8 cellular contexts compared by ENCODE assay signal in genomic region chr13:40770934-40771618, GRCh38. TPM values are rescaled to one million over a fixed set of nuclear protein-coding genes. Genes with fewer than 3 reads are reported as not detected.
DNase-seq lines count a peak whose midpoint lies in the region; ATAC-seq and TF ChIP-seq lines count a peak whose summit lies in the region.

Gene MRPS31, minus strand, starts transcription at chr13:40771190. Its CDS starts 54 bp downstream, at chr13:40771136.

- no peaks in the 10 kb centered on the region for H3K27me3 Mint-ChIP-seq in activated T-cell treated with anti-CD3 and anti-CD28 coated beads, Interleukin-2, amount 50 U/mL, for 24 hours

- H3K9me3 ChIP-seq in esophagus (ENCODE audit: control insufficient read depth in 2 of 2, insufficient read depth in 1 of 2, low read depth in 1 of 2, low read length in 1 of 2) (no peaks in the 10 kb centered on the region), muscle layer of colon (ENCODE audit: low read length) (no peaks in the 10 kb centered on the region)

- in situ Hi-C loops in KBM-7 (cut with MboI; ENCODE audit: low pct_unique_long_range_greater_than_20kb, low sequenced_read_pairs): no loop called here

- peak within 1 kb of the TSS; percentile 79 for H3K9ac ChIP-seq in muscle layer of colon (ENCODE audit: low read length)

- peaks cover 47% of the 10 kb centered on the region for H3K4me1 Mint-ChIP-seq in activated T-cell treated with anti-CD3 and anti-CD28 coated beads, Interleukin-2, amount 50 U/mL, for 24 hours (ENCODE audit: low read depth)

- H3K4me3 Mint-ChIP-seq in activated T-cell treated with anti-CD3 and anti-CD28 coated beads, Interleukin-2, amount 50 U/mL, for 24 hours: peak within 1 kb of the TSS; percentile 97

- peak within 1 kb of the TSS; percentile 73 to 95 for H3K4me3 ChIP-seq in esophagus (ENCODE audit: low read depth in 1 of 2, low read length in 2 of 2)
- peak within 1 kb of the TSS; percentile 57 to 93 for H3K4me3 ChIP-seq in muscle layer of colon (ENCODE audit: low read depth in 1 of 2, low read length in 2 of 2)

- H3K9me3 Mint-ChIP-seq in activated T-cell treated with anti-CD3 and anti-CD28 coated beads, Interleukin-2, amount 50 U/mL, for 24 hours: no peaks in the 10 kb centered on the region

- H3K27ac ChIP-seq in esophagus (ENCODE audit: low read depth in 2 of 2, low read length in 1 of 2): peak within 1 kb of the TSS; percentile 90 to 97
- H3K27ac ChIP-seq in muscle layer of colon (ENCODE audit: low read depth, low read length): peak within 1 kb of the TSS; percentile 59

- 0% methylated on average over 52 of the region's 52 CpGs for WGBS in esophagus, 2 donors

- H3K4me1 ChIP-seq in esophagus (ENCODE audit: control insufficient read depth in 2 of 2, insufficient read depth in 2 of 2, low read length in 1 of 2) (no peaks in the 10 kb centered on the region), muscle layer of colon (ENCODE audit: insufficient read depth, low read length) (no peaks in the 10 kb centered on the region)

- peak within 1 kb of the TSS; percentile 98 for H3K27ac Mint-ChIP-seq in activated T-cell treated with anti-CD3 and anti-CD28 coated beads, Interleukin-2, amount 50 U/mL, for 24 hours

- peak; percentile 92 for DNase-seq in DMS153 treated with DMSO at 0.1 percent for 48 hours (lab: John Stamatoyannopoulos, UW; ENCODE audit: unreplicated experiment)
- peak; percentile 97 for DNase-seq in KBM-7
- DNase-seq in activated T-cell treated with anti-CD3 and anti-CD28 coated beads, Interleukin-2, amount 50 U/mL, for 24 hours: peak; percentile 98
- DNase-seq in stimulated activated CD8-positive, alpha-beta memory T cell treated with anti-CD3 and anti-CD28 coated beads, Interleukin-7, amount 100 ng/mL, for 24 hours (ENCODE audit: low read depth): peak; percentile 89

- no peaks in the 10 kb centered on the region for H3K27me3 ChIP-seq in esophagus (ENCODE audit: control insufficient read depth in 1 of 2, insufficient read depth in 2 of 2, low read length in 2 of 2)
- H3K27me3 ChIP-seq in muscle layer of colon (ENCODE audit: control insufficient read depth in 1 of 2, insufficient read depth in 2 of 2, low read length in 2 of 2): no peaks in the 10 kb centered on the region

- ATAC-seq in GM21717 (IDR thresholded peaks at IDR 0.05; ENCODE audit: unreplicated experiment): peak; percentile 94

- H3K36me3 ChIP-seq in esophagus (ENCODE audit: control insufficient read depth in 2 of 2, insufficient read depth in 2 of 2, low read length in 1 of 2): no peaks in the 10 kb centered on the region
- no peaks in the 10 kb centered on the region for H3K36me3 ChIP-seq in muscle layer of colon (ENCODE audit: insufficient read depth, low read length)

- H3K36me3 Mint-ChIP-seq in activated T-cell treated with anti-CD3 and anti-CD28 coated beads, Interleukin-2, amount 50 U/mL, for 24 hours (ENCODE audit: low read depth): peaks cover 30% of the 10 kb centered on the region

TF ChIP-seq in PFSK-1, 5 proteins besides CTCF, POLR2A, EP300 and RAD21:
- TF ChIP-seq TAF1 (IDR thresholded peaks at IDR 0.05; ENCODE audit: borderline replicate concordance, insufficient read depth, low read length) (peak; percentile 74; the same call in 1 of the 2 replicates), SIN3A (IDR thresholded peaks at IDR 0.05; ENCODE audit: borderline replicate concordance, insufficient read depth, low read length) (no peak), REST (IDR thresholded peaks at IDR 0.05; ENCODE audit: insufficient read depth in 1 of 2, low read depth in 2 of 2, low read length in 2 of 2) (no peak), POLR2AphosphoS5 (IDR thresholded peaks at IDR 0.05; ENCODE audit: low read depth, low read length) (peak; percentile 85), FOXP2 (optimal IDR thresholded peaks at IDR 0.05; ENCODE audit: borderline replicate concordance, extremely low read depth, extremely low read length, insufficient read depth) (peak; percentile 83)

RNA-seq across cellular contexts. Expression of gene MRPS31, which starts in this region (rescaled TPM):
- polyA plus RNA-seq in PFSK-1 (2012; ENCODE audit: insufficient read length, low read depth): 13.3 TPM
- 10 to 100 TPM; 18.6 to 33.4 TPM for polyA plus RNA-seq in esophagus

Comparison
In these comparisons a context has a peak if more than half of its experiments do, and no peak if none do; other contexts are left out.
1. Peak in every context shown above with its lines: DNase-seq, ATAC-seq, H3K4me3 ChIP-seq and H3K27ac ChIP-seq.